ENCODE assay signal across 8 cellular contexts in the genomic region with DNA sequence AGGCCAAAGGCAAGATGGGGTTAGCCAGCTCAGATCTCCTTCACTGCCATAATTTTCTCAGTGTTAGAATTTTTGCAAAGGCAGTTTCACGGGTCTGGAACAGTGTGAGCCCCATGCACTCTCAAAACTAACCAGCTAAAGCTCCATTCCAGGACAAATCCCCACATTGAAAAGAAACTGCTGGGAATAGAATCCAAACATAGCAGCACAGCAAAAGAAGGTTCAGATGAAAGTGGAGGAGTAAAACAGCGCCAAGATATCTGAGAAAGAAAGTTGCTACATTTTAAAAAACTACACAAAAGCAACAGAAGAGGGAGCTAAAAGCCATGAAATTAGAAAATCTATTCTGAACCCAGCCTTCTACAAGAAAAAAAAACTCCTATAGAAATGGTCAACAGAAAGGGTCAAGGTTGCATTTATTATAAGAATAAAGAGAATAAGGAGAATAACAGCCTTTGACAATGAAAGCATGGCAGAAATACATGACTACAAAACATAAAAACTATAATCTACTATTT. TPM values are rescaled to one million over a fixed set of nuclear protein-coding genes. Genes with fewer than 3 reads are reported as not detected.
DNase-seq lines count a peak whose midpoint lies in the region; ATAC-seq and TF ChIP-seq lines count a peak whose summit lies in the region.

No MANE protein-coding gene starts in this region.

- H3K4me3 ChIP-seq in dorsolateral prefrontal cortex: no peak overlapping the region

- DNase-seq in SIG-M5 treated with dmso at 0.1 percent for 504 hours (lab: John Stamatoyannopoulos, UW; ENCODE audit: unreplicated experiment): peak; percentile 31
- DNase-seq in SIG-M5 (lab: John Stamatoyannopoulos, UW): no peak
- peak; percentile 11 for DNase-seq in NCI-H460 (ENCODE audit: extremely low read depth, low read depth)
- DNase-seq in dorsolateral prefrontal cortex: no peak
- DNase-seq in renal cortical epithelial cell (ENCODE audit: low read depth): peak; percentile 29
- DNase-seq in islet precursor cell: no peak
- DNase-seq in activated CD4-positive, alpha-beta T cell treated with anti-CD3 and anti-CD28 coated beads, Interleukin-2, amount 50 U/mL, for 1 hour: no peak

- peaks cover 0 to 24% (median 3%) of the 10 kb centered on the region in 45 donors for H3K27me3 ChIP-seq in dorsolateral prefrontal cortex

- peak in 53 of 56 donors; percentile 17 to 68 (median 45) for TF ChIP-seq CTCF in dorsolateral prefrontal cortex (IDR thresholded peaks at IDR 0.05 in 54 of 56, conservative IDR thresholded peaks at IDR 0.05 in 2 of 56; ENCODE audit: low read depth in 1 of 56, partially characterized antibody in 56 of 56)

- no peak for ATAC-seq in HG02588 (IDR thresholded peaks at IDR 0.05; ENCODE audit: unreplicated experiment)

- H3K27ac ChIP-seq in dorsolateral prefrontal cortex: no peak overlapping the region

- intact Hi-C loops in dorsolateral prefrontal cortex (cut with DNase I): no loop called here

RNA-seq across cellular contexts. Expression of a gene that starts 39.6 kb away (rescaled TPM):
- not detected in 2 replicates for total RNA-seq in NCI-H460 (2014; rRNA removed; shearing (Covaris generic))
- polyA plus RNA-seq in NCI-H460 (2014; cell fraction: nucleus; rRNA removed): not detected in 2 replicates
- total RNA-seq in dorsolateral prefrontal cortex (1 to 10 TPM in 98 of 120 experiments, under 1 TPM in 22; 0.30 to 5.0 (median 1.7) TPM), renal cortical epithelial cell (not detected in 2 replicates)

Comparison
In these comparisons a context has a peak if more than half of its experiments do, and no peak if none do; other contexts are left out.
1. DNase-seq: peak in SIG-M5 treated with dmso at 0.1 percent for 504 hours (single experiment), NCI-H460 (single experiment) and renal cortical epithelial cell (single experiment); none in SIG-M5 (single experiment), dorsolateral prefrontal cortex (0 of 10), islet precursor cell (single experiment) and activated CD4-positive, alpha-beta T cell treated with anti-CD3 and anti-CD28 coated beads, Interleukin-2, amount 50 U/mL, for 1 hour (single experiment).